Comparison of ENCODE assay signal across 20 cellular contexts in the genomic region with DNA sequence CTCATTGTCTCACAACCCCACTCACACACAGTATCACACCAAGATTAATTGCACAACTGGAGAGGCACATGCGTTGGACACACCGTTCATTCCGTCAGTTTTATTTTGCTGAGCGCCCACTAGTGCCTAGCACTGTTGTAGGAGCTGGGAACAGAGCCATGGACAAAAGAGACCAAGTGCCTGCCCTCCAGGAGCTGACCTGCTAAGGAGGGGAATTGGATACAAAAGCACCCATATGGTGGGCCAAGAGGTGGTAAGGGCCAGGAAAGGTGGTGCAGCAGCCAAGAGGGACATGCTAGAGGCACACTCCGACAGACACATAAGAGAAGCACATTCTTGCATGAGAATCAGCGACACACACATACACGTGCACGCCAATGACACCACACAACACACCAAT. TPM values are rescaled to one million over a fixed set of nuclear protein-coding genes. Genes with fewer than 3 reads are reported as not detected.
DNase-seq lines count a peak whose midpoint lies in the region; ATAC-seq, FAIRE-seq and TF ChIP-seq lines count a peak whose summit lies in the region.
"Had no signal": no experiment of that assay in that cellular context is flagged by ENCODE, and none has a peak within 500 bp of the region (broad histone marks: within the 10 kb centered on the region; RNA-seq: fewer than 3 reads in every experiment).

No MANE protein-coding gene starts in this region.

- no peak overlapping the region for H2AK5ac ChIP-seq in IMR-90 (ENCODE audit: low read depth, low read length)
- peak overlapping the region; percentile 32; the same call in 1 of the 2 replicates for H2AK5ac ChIP-seq in H1 (ENCODE audit: low read depth, low read length)

- H3K79me2 ChIP-seq in GM23338 (replicated peaks; ENCODE audit: insufficient read depth): peaks cover 4% of the 10 kb centered on the region; the same call in 1 of the 2 replicates
- no peaks in the 10 kb centered on the region for H3K79me2 ChIP-seq in H1 (ENCODE audit: control insufficient read depth in 1 of 2, insufficient read depth in 2 of 2, low read length in 2 of 2)
- H3K79me2 ChIP-seq in neural progenitor cell (ENCODE audit: low read depth): no peaks in the 10 kb centered on the region

- H3K4me3 ChIP-seq in GM23338: peak overlapping the region; percentile 55
- H3K4me3 ChIP-seq in IMR-90 (ENCODE audit: insufficient read depth, low read depth, low read length): no peak overlapping the region
- peak overlapping the region in 3 of 4 experiments; percentile 13 to 51 (median 43); a peak in 5 of 8 replicates for H3K4me3 ChIP-seq in H1 (ENCODE audit: extremely low read depth in 1 of 4, insufficient read depth in 2 of 4, low read depth in 3 of 4, low read length in 4 of 4)
- H3K4me3 ChIP-seq in neural progenitor cell: peak overlapping the region; percentile 42
- no peak overlapping the region for H3K4me3 ChIP-seq in psoas muscle
- H3K4me3 ChIP-seq: adrenal gland had no signal

- H3K4me1 Mint-ChIP-seq in GM23338: peaks cover 39% of the 10 kb centered on the region
- H3K4me1 Mint-ChIP-seq in neural progenitor cell: peaks cover 20% of the 10 kb centered on the region
- H3K4me1 Mint-ChIP-seq: activated CD4-positive, alpha-beta T cell treated with anti-CD3 and anti-CD28 coated beads, Interleukin-2, amount 10 ng/mL, durations not matched to agents 24 days and 14 days had no signal

- H3K79me1 ChIP-seq in IMR-90 (ENCODE audit: low read depth in 1 of 2, low read length in 2 of 2) (no peaks in the 10 kb centered on the region), H1 (ENCODE audit: low read depth, low read length) (no peaks in the 10 kb centered on the region)

- no peak for DNase-seq in GM23338 (ENCODE audit: low spot score)
- no peak for DNase-seq in IMR-90
- DNase-seq in H1 (ENCODE audit: low read depth in 1 of 2, low spot score in 2 of 2): no peak
- DNase-seq in neural progenitor cell (ENCODE audit: low spot score): no peak
- no peak for DNase-seq in psoas muscle
- DNase-seq: activated CD4-positive, alpha-beta T cell treated with anti-CD3 and anti-CD28 coated beads, Interleukin-2, amount 10 ng/mL, durations not matched to agents 24 days and 14 days; activated CD8-positive, alpha-beta memory T cell treated with anti-CD3 and anti-CD28 coated beads, Interleukin-2, amount 10 ng/mL, durations not matched to agents 7 days and 5 days; AML-193; foreskin keratinocyte; NCI-H748 treated with DMSO at 0.1 percent for 48 hours; Right ventricle myocardium superior; spleen; stimulated activated CD4-positive, alpha-beta T cell treated with anti-CD3 and anti-CD28 coated beads, Interleukin-4, amount 100 ng/mL, for 24 hours; stimulated activated naive CD8-positive, alpha-beta T cell treated with anti-CD3 and anti-CD28 coated beads, Interleukin-15, amount 100 ng/mL, for 72 hours had no signal

- no peaks in the 10 kb centered on the region for H3K9me2 ChIP-seq in GM23338 (ENCODE audit: insufficient read depth)

- H3K27ac Mint-ChIP-seq in GM23338 (no peak overlapping the region), neural progenitor cell (no peak overlapping the region)
- H3K27ac Mint-ChIP-seq: activated CD4-positive, alpha-beta T cell treated with anti-CD3 and anti-CD28 coated beads, Interleukin-2, amount 10 ng/mL, durations not matched to agents 24 days and 14 days; activated CD8-positive, alpha-beta memory T cell treated with anti-CD3 and anti-CD28 coated beads, Interleukin-2, amount 10 ng/mL, durations not matched to agents 7 days and 5 days; activated T-helper 2 cell treated with anti-CD3 and anti-CD28 coated beads, Interferon-gamma antibody, Interleukin-2, Interleukin-4, amounts not matched to agents 10 μg/mL and 5 μg/mL and 100 μg/mL, durations not matched to agents 14 hours and 24 hours and 36 hours; stimulated activated naive CD8-positive, alpha-beta T cell treated with anti-CD3 and anti-CD28 coated beads, Interleukin-15, amount 100 ng/mL, for 72 hours had no signal

- H3K14ac ChIP-seq in IMR-90 (replicated peaks; ENCODE audit: low read depth, low read length) (no peak overlapping the region), H1 (ENCODE audit: insufficient read length) (no peak overlapping the region)

- in situ Hi-C loops in IMR-90 (cut with MboI; ENCODE audit: low sequenced_read_pairs): no loop called here

- no peak overlapping the region for H2AK9ac ChIP-seq in IMR-90 (replicated peaks; ENCODE audit: low read depth, low read length, poor library complexity)

- H3K4ac ChIP-seq in IMR-90 (ENCODE audit: low read depth, low read length): no peak overlapping the region
- no peak overlapping the region for H3K4ac ChIP-seq in H1 (replicated peaks; ENCODE audit: insufficient read length, low read depth, low read length)

- TF ChIP-seq POLR2A in IMR-90 (IDR thresholded peaks at IDR 0.05; ENCODE audit: low read depth, low read length): no peak
- TF ChIP-seq POLR2A in H1 (IDR thresholded peaks at IDR 0.05; ENCODE audit: control extremely low read depth in 1 of 2, low read depth in 2 of 2, low read length in 2 of 2): no peak

- no peak for FAIRE-seq in H1 (lab: Jason Lieb, UNC)
- FAIRE-seq: HepG2 had no signal

- no peak overlapping the region for H4K91ac ChIP-seq in IMR-90 (ENCODE audit: insufficient read depth, low read depth, low read length)
- H4K91ac ChIP-seq in H1 (replicated peaks; ENCODE audit: insufficient read length, low read length): no peak overlapping the region

- H3K56ac ChIP-seq in IMR-90 (ENCODE audit: extremely low read depth, insufficient read depth, low read length) (no peak overlapping the region), H1 (replicated peaks; ENCODE audit: insufficient read length, low read depth, low read length) (no peak overlapping the region)

- H3K27ac ChIP-seq in GM23338 (ENCODE audit: low read depth) (no peak overlapping the region), IMR-90 (ENCODE audit: insufficient read depth, low read length) (no peak overlapping the region), H1 (ENCODE audit: low read depth, low read length) (no peak overlapping the region), neural progenitor cell (no peak overlapping the region), psoas muscle (no peak overlapping the region)
- H3K27ac ChIP-seq: adrenal gland, foreskin keratinocyte, spleen, upper lobe of left lung had no signal

- H2BK15ac ChIP-seq in IMR-90 (ENCODE audit: low read depth, low read length): no peak overlapping the region
- peak overlapping the region; percentile 100 for H2BK15ac ChIP-seq in H1 (ENCODE audit: low read length)

- TF ChIP-seq RAD21 in IMR-90 (IDR thresholded peaks at IDR 0.05; ENCODE audit: low read length) (no peak), H1 (IDR thresholded peaks at IDR 0.05 in 1 of 2, conservative IDR thresholded peaks at IDR 0.05 in 1 of 2; ENCODE audit: low read depth in 2 of 2, low read length in 2 of 2) (no peak)

- H3K4me1 ChIP-seq in GM23338 (ENCODE audit: insufficient read depth): peaks cover 27% of the 10 kb centered on the region
- H3K4me1 ChIP-seq in IMR-90 (ENCODE audit: control insufficient read depth, insufficient read depth, low read length): no peaks in the 10 kb centered on the region
- H3K4me1 ChIP-seq in H1 (replicated peaks in 1 of 4; ENCODE audit: control insufficient read depth in 3 of 4, insufficient read depth in 4 of 4, low read length in 3 of 4): peaks cover 13 to 35% (median 22%) of the 10 kb centered on the region in 4 experiments
- peaks cover 20% of the 10 kb centered on the region for H3K4me1 ChIP-seq in neural progenitor cell
- H3K4me1 ChIP-seq in psoas muscle: no peaks in the 10 kb centered on the region
- H3K4me1 ChIP-seq: adrenal gland, foreskin keratinocyte had no signal

- H4K8ac ChIP-seq in IMR-90 (ENCODE audit: low read depth in 2 of 2, low read length in 2 of 2) (no peak overlapping the region), H1 (ENCODE audit: extremely low read depth, insufficient read depth, low read length) (no peak overlapping the region)

- CTCF ChIA-PET in IMR-90 (lab: Yijun Ruan, JAX) (no interaction called here), H1 (lab: Charles Lee; ENCODE audit: partially characterized antibody) (interaction anchor here (0.9 to 2.7 kb wide), 5 partner anchors 9 to 34 kb away, joined by 3 to 9 read pairs (median 3); no protein-coding TSS in a partner anchor)

- peak overlapping the region; percentile 65 for H3K4me3 Mint-ChIP-seq in GM23338
- peak overlapping the region; percentile 79 for H3K4me3 Mint-ChIP-seq in neural progenitor cell
- H3K4me3 Mint-ChIP-seq: activated CD4-positive, alpha-beta T cell treated with anti-CD3 and anti-CD28 coated beads, Interleukin-2, amount 10 ng/mL, durations not matched to agents 24 days and 14 days; activated CD8-positive, alpha-beta memory T cell treated with anti-CD3 and anti-CD28 coated beads, Interleukin-2, amount 10 ng/mL, durations not matched to agents 7 days and 5 days; stimulated activated naive CD8-positive, alpha-beta T cell treated with anti-CD3 and anti-CD28 coated beads, Interleukin-15, amount 100 ng/mL, for 72 hours had no signal

- peaks cover 15% of the 10 kb centered on the region for H3K23me2 ChIP-seq in H1 (ENCODE audit: low read depth, low read length)

- ATAC-seq in GM23338 (no peak), IMR-90 (ENCODE audit: low read depth) (no peak), psoas muscle (no peak), GM21381 (IDR thresholded peaks at IDR 0.05; ENCODE audit: unreplicated experiment) (no peak), HG03039 (IDR thresholded peaks at IDR 0.05; ENCODE audit: unreplicated experiment) (no peak)
- ATAC-seq: activated CD8-positive, alpha-beta memory T cell treated with anti-CD3 and anti-CD28 coated beads, Interleukin-2, amount 10 ng/mL, durations not matched to agents 7 days and 5 days; HepG2; stimulated activated naive CD8-positive, alpha-beta T cell treated with anti-CD3 and anti-CD28 coated beads, Interleukin-15, amount 100 ng/mL, for 72 hours had no signal

- peaks cover 69% of the 10 kb centered on the region for H3K27me3 ChIP-seq in GM23338 (ENCODE audit: insufficient read depth)
- peaks cover 72% of the 10 kb centered on the region for H3K27me3 ChIP-seq in IMR-90 (ENCODE audit: control insufficient read depth, insufficient read depth, low read length)
- H3K27me3 ChIP-seq in H1 (replicated peaks in 1 of 4; ENCODE audit: control insufficient read depth in 3 of 4, extremely low read depth in 1 of 4, insufficient read depth in 3 of 4, low read length in 3 of 4): peaks cover 27 to 81% (median 66%) of the 10 kb centered on the region in 4 experiments
- peaks cover 99% of the 10 kb centered on the region for H3K27me3 ChIP-seq in neural progenitor cell
- peaks cover 0 to 74% (median 32%) of the 10 kb centered on the region in 3 donors for H3K27me3 ChIP-seq in psoas muscle (ENCODE audit: insufficient read depth in 3 of 3, low read length in 2 of 3)

- no peak overlapping the region for H3K9ac ChIP-seq in IMR-90 (ENCODE audit: low read depth, low read length)
- no peak overlapping the region for H3K9ac ChIP-seq in H1 (replicated peaks in 1 of 4; ENCODE audit: extremely low read depth in 1 of 4, low read depth in 3 of 4, low read length in 3 of 4)
- no peak overlapping the region for H3K9ac ChIP-seq in neural progenitor cell

- H2AFZ ChIP-seq in GM23338 (peak overlapping the region; percentile 78; the same call in 1 of the 2 replicates), IMR-90 (replicated peaks; ENCODE audit: low read length, poor library complexity) (peak overlapping the region; percentile 78), H1 (ENCODE audit: low read length) (0 out of 2 replicates have a peak overlapping the region, but pooled peaks have one; percentile 75), neural progenitor cell (replicated peaks) (no peak overlapping the region)

- TF ChIP-seq CTCF in GM23338 (conservative IDR thresholded peaks at IDR 0.05; ENCODE audit: low read depth in 2 of 2) (peak in 1 of 2 experiments; percentile 39; a peak in 2 of 4 replicates), IMR-90 (conservative IDR thresholded peaks at IDR 0.05; ENCODE audit: low read depth, low read length) (no peak), H1 (IDR thresholded peaks at IDR 0.05; ENCODE audit: control extremely low read depth in 1 of 3, insufficient read depth in 1 of 3, low read depth in 1 of 3, low read length in 3 of 3) (no peak), neural progenitor cell (IDR thresholded peaks at IDR 0.05) (no peak), psoas muscle (IDR thresholded peaks at IDR 0.05) (no peak)

- peaks cover 70% of the 10 kb centered on the region for H3K27me3 Mint-ChIP-seq in GM23338 (ENCODE audit: insufficient read depth, low read depth, poor library complexity)
- H3K27me3 Mint-ChIP-seq in neural progenitor cell (ENCODE audit: insufficient read depth, low read depth): peaks cover 42% of the 10 kb centered on the region

- H2BK20ac ChIP-seq in IMR-90 (ENCODE audit: low read depth, low read length) (no peak overlapping the region), H1 (ENCODE audit: low read length) (peak overlapping the region; percentile 49; the same call in 1 of the 2 replicates)

- H3F3A ChIP-seq in GM23338 (replicated peaks; ENCODE audit: low read depth): 0 out of 2 replicates have a peak, but pooled peaks cover 4% of the 10 kb centered on the region
- peaks cover 26% of the 10 kb centered on the region for H3F3A ChIP-seq in neural progenitor cell (ENCODE audit: low read depth)

- H3K36me3 ChIP-seq in GM23338 (ENCODE audit: insufficient read depth) (no peaks in the 10 kb centered on the region), IMR-90 (ENCODE audit: control insufficient read depth, insufficient read depth, low read length) (no peaks in the 10 kb centered on the region), H1 (ENCODE audit: control insufficient read depth in 2 of 4, insufficient read depth in 4 of 4, low read length in 3 of 4) (no peaks in the 10 kb centered on the region), neural progenitor cell (no peaks in the 10 kb centered on the region), psoas muscle (ENCODE audit: insufficient read depth in 1 of 2, low read depth in 1 of 2) (no peaks in the 10 kb centered on the region)
- H3K36me3 ChIP-seq: adrenal gland, spleen, upper lobe of left lung had no signal

- H2BK12ac ChIP-seq in H1 (ENCODE audit: low read depth, low read length): peak overlapping the region; percentile 45; the same call in 1 of the 2 replicates

- dilution Hi-C loops in IMR-90 (cut with HindIII; ENCODE audit: low sequenced_read_pairs, unreplicated experiment): no loop called here

- H3K9me3 Mint-ChIP-seq in GM23338: peaks cover 13% of the 10 kb centered on the region; the same call in 2 of the 3 replicates
- H3K9me3 Mint-ChIP-seq in neural progenitor cell: peaks cover 6% of the 10 kb centered on the region
- H3K9me3 Mint-ChIP-seq: activated T-helper 2 cell treated with anti-CD3 and anti-CD28 coated beads, Interferon-gamma antibody, Interleukin-2, Interleukin-4, amounts not matched to agents 10 μg/mL and 5 μg/mL and 100 μg/mL, durations not matched to agents 14 hours and 24 hours and 36 hours had no signal

- POLR2A ChIA-PET in IMR-90 (lab: Charles Lee; ENCODE audit: unreplicated experiment) (no interaction called here), H1 (lab: Charles Lee; ENCODE audit: partially characterized antibody) (interaction anchor here (0.9 to 4.6 kb wide), 3 partner anchors 11 to 38 kb away, joined by 3 to 14 read pairs (median 3); no protein-coding TSS in a partner anchor)

- intact Hi-C loops in IMR-90 (cut with micrococcal nuclease): no loop called here
- intact Hi-C loops in psoas muscle (cut with DNase I): no loop called here

- BruUV-seq in IMR-90 (replicated peaks; lab: Mats Ljungman, UMichigan): no TSS peak

- H4K20me1 ChIP-seq in GM23338 (replicated peaks; ENCODE audit: insufficient read depth) (peaks cover 8% of the 10 kb centered on the region; the same call in 1 of the 2 replicates), IMR-90 (ENCODE audit: insufficient read depth, low read length) (no peaks in the 10 kb centered on the region; the same call in 1 of the 2 replicates), H1 (replicated peaks in 1 of 2; ENCODE audit: control insufficient read depth in 1 of 2, insufficient read depth in 2 of 2, low read length in 2 of 2) (peaks cover 10 to 17% of the 10 kb centered on the region in 2 experiments), neural progenitor cell (ENCODE audit: low read depth) (peaks cover 25% of the 10 kb centered on the region)

- no peaks in the 10 kb centered on the region; the same call in 1 of the 3 replicates for H3K36me3 Mint-ChIP-seq in GM23338 (ENCODE audit: low read depth)
- no peaks in the 10 kb centered on the region for H3K36me3 Mint-ChIP-seq in neural progenitor cell

- H3K9me1 ChIP-seq in IMR-90 (ENCODE audit: insufficient read depth, low read length): no peaks in the 10 kb centered on the region

- H4K5ac ChIP-seq in IMR-90 (ENCODE audit: low read depth, low read length) (no peak overlapping the region), H1 (ENCODE audit: insufficient read length, low read depth, low read length) (no peak overlapping the region)

- H3K23ac ChIP-seq in IMR-90 (ENCODE audit: low read depth, low read length) (no peak overlapping the region), H1 (ENCODE audit: insufficient read length) (no peak overlapping the region)

- H2BK120ac ChIP-seq in IMR-90 (ENCODE audit: low read depth, low read length) (no peak overlapping the region), H1 (replicated peaks; ENCODE audit: low read depth, low read length) (no peak overlapping the region)

- H3K9me3 ChIP-seq in IMR-90 (ENCODE audit: control insufficient read depth, insufficient read depth, low read length) (peaks cover 5% of the 10 kb centered on the region; the same call in 1 of the 2 replicates), H1 (ENCODE audit: insufficient read depth in 2 of 2, low read depth in 1 of 2, low read length in 1 of 2) (peaks cover 3 to 5% of the 10 kb centered on the region in 2 experiments; a peak in 2 of 4 replicates), neural progenitor cell (ENCODE audit: low read depth) (no peaks in the 10 kb centered on the region), psoas muscle (peaks cover 3% of the 10 kb centered on the region)
- H3K9me3 ChIP-seq: adrenal gland had no signal

- H2BK5ac ChIP-seq in IMR-90 (ENCODE audit: low read depth, low read length, poor library complexity, severe bottlenecking) (no peak overlapping the region), H1 (ENCODE audit: low read depth, low read length) (no peak overlapping the region)

- H3K18ac ChIP-seq in IMR-90 (ENCODE audit: low read depth, low read length) (no peak overlapping the region), H1 (ENCODE audit: extremely low read depth, low read length) (peak overlapping the region; percentile 52; the same call in 1 of the 2 replicates)

- WGBS in IMR-90 (ENCODE audit: extremely low coverage in 2 of 2, insufficient read length in 1 of 2), 2 experiments: no CpG with 5 or more reads among the region's 8 CpGs
- 84% methylated on average over 8 of the region's 8 CpGs; no CpG with 5 or more reads in 1 of the 2 experiments for WGBS in H1 (ENCODE audit: extremely low coverage in 1 of 2, insufficient coverage in 1 of 2, insufficient read length in 1 of 2, insufficient replicate concordance in 2 of 2, low coverage in 1 of 2, low lambda C conversion rate in 2 of 2, missing lambda C conversion rate in 1 of 2), 2 experiments
- 59 to 68% (median 64%) methylated on average over 8 of the region's 8 CpGs for WGBS in psoas muscle, 3 donors

- H3K4me2 ChIP-seq in GM23338 (peak overlapping the region; percentile 81), IMR-90 (ENCODE audit: low read depth, low read length) (no peak overlapping the region), H1 (ENCODE audit: insufficient read depth in 1 of 2, low read depth in 2 of 2, low read length in 2 of 2) (peak overlapping the region; percentile 73 to 83), neural progenitor cell (peak overlapping the region; percentile 78)

- no peak for TF ChIP-seq EP300 in H1 (IDR thresholded peaks at IDR 0.05; ENCODE audit: borderline replicate concordance in 1 of 2, low read depth in 2 of 2, low read length in 2 of 2)

RNA-seq across cellular contexts. Expression of gene CRMP1, which starts 0.7 kb away (rescaled TPM):
- 143 and 146 TPM in 2 replicates for total RNA-seq in GM23338 (2014; rRNA removed; shearing (Covaris generic))
- polyA plus RNA-seq in GM23338 (2016; fragmentation: Nextera tagmentation; extraction: Ambion mirVana) (52.7 and 53.6 TPM in 2 replicates), IMR-90 (2012; rRNA removed) (6.8 and 7.4 TPM in 2 replicates), H1 (2011; rRNA removed) (131 and 137 TPM in 2 replicates), psoas muscle (under 1 TPM; 0.10 to 0.59 (median 0.13) TPM)
- total RNA-seq in IMR-90 (2012; rRNA removed) (4.1 and 4.4 TPM in 2 replicates), neural progenitor cell (ENCODE audit: low replicate concordance) (91.4 and 140 TPM in 2 replicates), psoas muscle (under 1 TPM; 0.14 to 0.89 (median 0.41) TPM)
- polyA plus RNA-seq in IMR-90 (2012; cell fraction: cytosol; rRNA removed): 4.6 and 5.5 TPM in 2 replicates
- polyA plus RNA-seq in IMR-90 (2012; cell fraction: nucleus; rRNA removed; ENCODE audit: low replicate concordance): 3.6 and 5.0 TPM in 2 replicates
- total RNA-seq in H1 (2021; fragmentation: NEBNext Ultra II Directional; extraction: Animal tissue kit (Norgen Biotek cat#: 25700)): 117 and 120 TPM in 2 replicates
- polyA plus RNA-seq in H1 (2011; cell fraction: cytosol; rRNA removed): 121 TPM
- 117 TPM for polyA plus RNA-seq in H1 (2011; cell fraction: nucleus; rRNA removed)
- 104 to 147 TPM (median 135 TPM) in 4 replicates for polyA plus RNA-seq in H1 (2012, experiment 1 of 2)
- polyA plus RNA-seq in H1 (2012, experiment 2 of 2): 125 TPM
- 92.2 TPM for polyA plus RNA-seq in H1 (2013, experiment 1 of 2)
- 91.3 TPM for polyA plus RNA-seq in H1 (2013, experiment 2 of 2)
- polyA minus RNA-seq in H1 (2011; rRNA and poly(A)+ RNA removed): 101 and 107 TPM in 2 replicates
- polyA minus RNA-seq in H1 (2011; cell fraction: cytosol; rRNA and poly(A)+ RNA removed): 75.3 TPM
- polyA minus RNA-seq in H1 (2011; cell fraction: nucleus; rRNA and poly(A)+ RNA removed): 50.6 TPM
- total RNA-seq: activated CD4-positive, alpha-beta T cell treated with anti-CD3 and anti-CD28 coated beads, Interleukin-2, amount 10 ng/mL, durations not matched to agents 24 days and 14 days; foreskin keratinocyte; HepG2 had no signal
- polyA plus RNA-seq: foreskin keratinocyte, HepG2 had no signal

Comparison
In these comparisons a context has a peak if more than half of its experiments do, and no peak if none do; other contexts are left out.
1. H3K4me3 ChIP-seq: peak in GM23338 (single experiment), H1 (3 of 4) and neural progenitor cell (single experiment); none in IMR-90 (single experiment) and psoas muscle (single experiment).
2. RNA of gene CRMP1, which starts 0.7 kb away (total RNA-seq): 143 to 146 TPM in GM23338, 117 to 120 TPM in H1 and 91.4 to 140 TPM in neural progenitor cell; 4.1 to 4.4 TPM in IMR-90 and 0.14 to 0.89 TPM in psoas muscle; every median in the first group is over 10 times any median in the second.